Comparison of ENCODE assay signal across 1 cellular context in the genomic region with DNA sequence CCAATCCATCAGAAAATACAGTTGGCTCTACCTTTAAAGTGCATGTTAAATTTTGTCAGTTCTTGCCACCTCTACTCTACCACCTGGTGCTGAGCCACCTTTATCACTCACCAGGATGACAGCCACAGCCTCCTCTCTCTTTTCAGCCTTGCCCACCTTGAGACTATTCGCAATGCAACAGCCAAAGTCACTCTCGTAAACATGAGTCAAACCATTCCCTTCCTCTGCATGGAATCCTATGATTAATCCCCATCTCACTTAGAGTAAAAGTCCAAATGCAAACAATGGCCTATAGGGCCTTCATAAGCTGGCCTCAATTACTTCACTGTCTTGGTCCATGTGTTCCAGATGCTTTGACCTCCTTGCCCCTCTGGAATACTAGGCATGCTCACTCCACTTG.
TF ChIP-seq lines count a peak whose summit lies in the region.

No MANE protein-coding gene starts in this region.

TF ChIP-seq in IMR-90, 13 proteins besides CTCF, POLR2A, EP300 and RAD21 (continued from another document):
- TF ChIP-seq CHD1 (IDR thresholded peaks at IDR 0.05; ENCODE audit: low read depth, low read length), result no peak
- TF ChIP-seq RFX5 (IDR thresholded peaks at IDR 0.05; ENCODE audit: low read depth, low read length), result no peak
- TF ChIP-seq SMC3 (IDR thresholded peaks at IDR 0.05; ENCODE audit: low read depth, low read length), result no peak
- TF ChIP-seq, protein P1, sequence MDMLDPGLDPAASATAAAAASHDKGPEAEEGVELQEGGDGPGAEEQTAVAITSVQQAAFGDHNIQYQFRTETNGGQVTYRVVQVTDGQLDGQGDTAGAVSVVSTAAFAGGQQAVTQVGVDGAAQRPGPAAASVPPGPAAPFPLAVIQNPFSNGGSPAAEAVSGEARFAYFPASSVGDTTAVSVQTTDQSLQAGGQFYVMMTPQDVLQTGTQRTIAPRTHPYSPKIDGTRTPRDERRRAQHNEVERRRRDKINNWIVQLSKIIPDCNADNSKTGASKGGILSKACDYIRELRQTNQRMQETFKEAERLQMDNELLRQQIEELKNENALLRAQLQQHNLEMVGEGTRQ (IDR thresholded peaks at IDR 0.05; ENCODE audit: low read depth, low read length), result no peak
- TF ChIP-seq MXI1 (IDR thresholded peaks at IDR 0.05; ENCODE audit: borderline replicate concordance, low read depth, low read length), result no peak
- no peak for TF ChIP-seq ELK1 (IDR thresholded peaks at IDR 0.05; ENCODE audit: borderline replicate concordance, low read depth, low read length)
- TF ChIP-seq NFE2L2 (IDR thresholded peaks at IDR 0.05; ENCODE audit: low read depth, low read length), result no peak
- TF ChIP-seq MAFK (IDR thresholded peaks at IDR 0.05; ENCODE audit: low read depth, low read length), result no peak
- no peak for TF ChIP-seq FOS (IDR thresholded peaks at IDR 0.05; ENCODE audit: low read depth, low read length)
- no peak for TF ChIP-seq MAZ (IDR thresholded peaks at IDR 0.05; ENCODE audit: borderline replicate concordance, low read depth, low read length)
- no peak for TF ChIP-seq RCOR1 (IDR thresholded peaks at IDR 0.05; ENCODE audit: insufficient replicate concordance, low read length)
- no peak for TF ChIP-seq BHLHE40 (IDR thresholded peaks at IDR 0.05; ENCODE audit: low read depth, low read length)
TF ChIP-seq in IMR-90: peak in this region for 0.
